1 cellular context compared by ENCODE assay signal in genomic region chr5:90562331-90562730, GRCh38.
TF ChIP-seq lines count a peak whose summit lies in the region.

No MANE protein-coding gene starts in this region.

TF ChIP-seq in HepG2, 621 proteins besides CTCF, POLR2A, EP300 and RAD21:
- TF ChIP-seq NCOA1 (CRISPR knock-in tag; IDR thresholded peaks at IDR 0.05): no peak
- no peak for TF ChIP-seq NFKB2 (CRISPR knock-in tag; IDR thresholded peaks at IDR 0.05; ENCODE audit: borderline replicate concordance)
- no peak for TF ChIP-seq IRF2 (CRISPR knock-in tag; IDR thresholded peaks at IDR 0.05)
- TF ChIP-seq AFF4 (CRISPR knock-in tag; IDR thresholded peaks at IDR 0.05): no peak
- TF ChIP-seq ZNF264 (CRISPR knock-in tag; IDR thresholded peaks at IDR 0.05): no peak
- TF ChIP-seq ZSCAN20 (CRISPR knock-in tag; IDR thresholded peaks at IDR 0.05; ENCODE audit: borderline replicate concordance): no peak
- TF ChIP-seq RARA (CRISPR knock-in tag; IDR thresholded peaks at IDR 0.05): no peak
- no peak for TF ChIP-seq ATM (IDR thresholded peaks at IDR 0.05; ENCODE audit: borderline replicate concordance)
- TF ChIP-seq ZSCAN30 (CRISPR knock-in tag; IDR thresholded peaks at IDR 0.05): no peak
- TF ChIP-seq TAF15 (IDR thresholded peaks at IDR 0.05; ENCODE audit: low read depth, low read length, poor library complexity, severe bottlenecking): no peak
- TF ChIP-seq BCL3 (CRISPR knock-in tag; IDR thresholded peaks at IDR 0.05): no peak
- no peak for TF ChIP-seq MED1 (CRISPR knock-in tag; IDR thresholded peaks at IDR 0.05)
- TF ChIP-seq ZBTB3 (CRISPR knock-in tag; IDR thresholded peaks at IDR 0.05; ENCODE audit: borderline replicate concordance, low read depth): no peak
TF ChIP-seq in HepG2: peak in this region for 0.
